ENCODE assay signal across 1 cellular context in the genomic region with DNA sequence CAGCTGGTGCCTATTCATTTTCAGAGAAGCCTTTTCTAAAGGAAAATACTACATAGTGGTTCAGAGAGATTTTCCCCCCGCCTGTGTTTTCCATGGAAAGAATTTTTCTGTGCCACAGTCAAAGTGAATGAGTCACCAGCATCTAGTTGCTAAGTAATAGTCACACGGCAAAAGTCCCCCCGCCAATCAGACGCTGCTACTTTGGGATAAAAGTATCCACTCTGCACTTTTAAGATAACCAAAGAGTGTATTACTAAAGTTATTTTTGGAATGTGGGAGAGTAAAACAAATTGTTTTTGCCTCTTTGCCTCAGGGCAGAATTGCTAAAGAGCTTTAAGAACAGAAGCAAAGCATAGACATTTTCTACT.
A peak's percentile ranks its signal among the peaks of the same experiment; 100 is the strongest.
TF ChIP-seq lines count a peak whose summit lies in the region.

No MANE protein-coding gene starts in this region.

TF ChIP-seq in HCT116, 20 proteins besides CTCF, POLR2A, EP300 and RAD21 (continued from another document):
- TF ChIP-seq, protein P1, sequence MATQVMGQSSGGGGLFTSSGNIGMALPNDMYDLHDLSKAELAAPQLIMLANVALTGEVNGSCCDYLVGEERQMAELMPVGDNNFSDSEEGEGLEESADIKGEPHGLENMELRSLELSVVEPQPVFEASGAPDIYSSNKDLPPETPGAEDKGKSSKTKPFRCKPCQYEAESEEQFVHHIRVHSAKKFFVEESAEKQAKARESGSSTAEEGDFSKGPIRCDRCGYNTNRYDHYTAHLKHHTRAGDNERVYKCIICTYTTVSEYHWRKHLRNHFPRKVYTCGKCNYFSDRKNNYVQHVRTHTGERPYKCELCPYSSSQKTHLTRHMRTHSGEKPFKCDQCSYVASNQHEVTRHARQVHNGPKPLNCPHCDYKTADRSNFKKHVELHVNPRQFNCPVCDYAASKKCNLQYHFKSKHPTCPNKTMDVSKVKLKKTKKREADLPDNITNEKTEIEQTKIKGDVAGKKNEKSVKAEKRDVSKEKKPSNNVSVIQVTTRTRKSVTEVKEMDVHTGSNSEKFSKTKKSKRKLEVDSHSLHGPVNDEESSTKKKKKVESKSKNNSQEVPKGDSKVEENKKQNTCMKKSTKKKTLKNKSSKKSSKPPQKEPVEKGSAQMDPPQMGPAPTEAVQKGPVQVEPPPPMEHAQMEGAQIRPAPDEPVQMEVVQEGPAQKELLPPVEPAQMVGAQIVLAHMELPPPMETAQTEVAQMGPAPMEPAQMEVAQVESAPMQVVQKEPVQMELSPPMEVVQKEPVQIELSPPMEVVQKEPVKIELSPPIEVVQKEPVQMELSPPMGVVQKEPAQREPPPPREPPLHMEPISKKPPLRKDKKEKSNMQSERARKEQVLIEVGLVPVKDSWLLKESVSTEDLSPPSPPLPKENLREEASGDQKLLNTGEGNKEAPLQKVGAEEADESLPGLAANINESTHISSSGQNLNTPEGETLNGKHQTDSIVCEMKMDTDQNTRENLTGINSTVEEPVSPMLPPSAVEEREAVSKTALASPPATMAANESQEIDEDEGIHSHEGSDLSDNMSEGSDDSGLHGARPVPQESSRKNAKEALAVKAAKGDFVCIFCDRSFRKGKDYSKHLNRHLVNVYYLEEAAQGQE (IDR thresholded peaks at IDR 0.05; ENCODE audit: low read depth) = no peak
- TF ChIP-seq SIN3A (IDR thresholded peaks at IDR 0.05; ENCODE audit: low read depth) = peak; percentile 7; the same call in 1 of the 2 replicates
- no peak for TF ChIP-seq POLR2AphosphoS5 (IDR thresholded peaks at IDR 0.05; ENCODE audit: low read depth, low read length)
- no peak for TF ChIP-seq SRF (IDR thresholded peaks at IDR 0.05; ENCODE audit: low read depth)
- 0 out of 2 replicates have a peak, but pooled peaks have one; percentile 22 for TF ChIP-seq EGR1 (IDR thresholded peaks at IDR 0.05; ENCODE audit: low read depth)
- TF ChIP-seq ZNF274 (IDR thresholded peaks at IDR 0.05; ENCODE audit: low read depth, low read length) = no peak
- TF ChIP-seq ELF1 (IDR thresholded peaks at IDR 0.05; ENCODE audit: borderline replicate concordance, low read depth) = no peak
- peak; percentile 54 for TF ChIP-seq SP1 (IDR thresholded peaks at IDR 0.05; ENCODE audit: low read depth)
- TF ChIP-seq JUND (IDR thresholded peaks at IDR 0.05) = peak; percentile 72
- TF ChIP-seq CBX3 (IDR thresholded peaks at IDR 0.05; ENCODE audit: low read depth) = no peak
- peak; percentile 83 for TF ChIP-seq FOSL1 (IDR thresholded peaks at IDR 0.05; ENCODE audit: low read depth)
